ENCODE assay signal across 28 cellular contexts in genomic region chrX:46301903-46302302, GRCh38.
"Had no signal": no experiment of that assay in that cellular context is flagged by ENCODE, and none has a peak within 500 bp of the region (broad histone marks: within the 10 kb centered on the region; RNA-seq: fewer than 3 reads in every experiment).

No MANE protein-coding gene starts in this region.

- H3K4me3 Mint-ChIP-seq: immature natural killer cell; naive thymus-derived CD4-positive, alpha-beta T cell; nephron; neural progenitor cell; stimulated activated memory B cell treated with anti-CD40 and anti-IgM and Interleukin-4, amounts not matched to agents 10 μg/mL and 1 μg/mL and 100 μg/mL, for 72 hours had no signal

- H3K27me3 ChIP-seq: gastroesophageal sphincter, left lung, neural progenitor cell, right atrium auricular region, sigmoid colon, upper lobe of right lung, uterus had no signal

- H3K4me1 Mint-ChIP-seq: immature natural killer cell; naive thymus-derived CD4-positive, alpha-beta T cell; nephron; stimulated activated memory B cell treated with anti-CD40 and anti-IgM and Interleukin-4, amounts not matched to agents 10 μg/mL and 1 μg/mL and 100 μg/mL, for 72 hours had no signal

- H3K27ac Mint-ChIP-seq: immature natural killer cell; naive thymus-derived CD4-positive, alpha-beta T cell; nephron; stimulated activated memory B cell treated with anti-CD40 and anti-IgM and Interleukin-4, amounts not matched to agents 10 μg/mL and 1 μg/mL and 100 μg/mL, for 72 hours had no signal

- H3K9me3 ChIP-seq: gastroesophageal sphincter, prostate gland, right atrium auricular region, sigmoid colon, thoracic aorta, tibial nerve, upper lobe of right lung, uterus had no signal

- DNase-seq: cerebellar nuclear complex; dorsolateral prefrontal cortex; effector CD4-positive, alpha-beta T cell; foreskin fibroblast; hypothalamus; immature natural killer cell; left cardiac atrium; left lung; mesenchymal stem cell; midbrain; naive thymus-derived CD4-positive, alpha-beta T cell; sigmoid colon; spleen; stimulated activated CD4-positive, alpha-beta T cell treated with anti-CD3 and anti-CD28 coated beads, Interleukin-4, amount 100 ng/mL, for 4 hours; stimulated activated naive CD8-positive, alpha-beta T cell treated with anti-CD3 and anti-CD28 coated beads, Interleukin-15, Interleukin-2, amounts not matched to agents 100 U/mL and 50 U/mL, for 24 hours; substantia nigra; upper lobe of right lung; uterus had no signal

- H3K4me3 ChIP-seq: dorsolateral prefrontal cortex, gastroesophageal sphincter, left lung, neural progenitor cell, prostate gland, right atrium auricular region, sigmoid colon, spleen, thoracic aorta, tibial nerve, upper lobe of right lung, uterus had no signal

- H3K4me1 ChIP-seq: gastroesophageal sphincter, left lung, prostate gland, right atrium auricular region, sigmoid colon, spleen, tibial nerve, upper lobe of right lung, uterus had no signal

- H3K36me3 ChIP-seq: gastroesophageal sphincter, left lung, neural progenitor cell, prostate gland, right atrium auricular region, sigmoid colon, spleen, thoracic aorta, tibial nerve, upper lobe of right lung, uterus had no signal

- H3K9ac ChIP-seq: neural progenitor cell had no signal

- H3K27me3 Mint-ChIP-seq: naive thymus-derived CD4-positive, alpha-beta T cell; stimulated activated memory B cell treated with anti-CD40 and anti-IgM and Interleukin-4, amounts not matched to agents 10 μg/mL and 1 μg/mL and 100 μg/mL, for 72 hours had no signal

- ATAC-seq: esophagus mucosa; gastroesophageal sphincter; left cardiac atrium; left lung; naive thymus-derived CD4-positive, alpha-beta T cell; stimulated activated memory B cell treated with anti-CD40 and anti-IgM and Interleukin-4, amounts not matched to agents 10 μg/mL and 1 μg/mL and 100 μg/mL, for 72 hours; stimulated activated naive CD8-positive, alpha-beta T cell treated with anti-CD3 and anti-CD28 coated beads, Interleukin-15, Interleukin-2, amounts not matched to agents 100 U/mL and 50 U/mL, for 24 hours; upper lobe of right lung had no signal

- H3K27ac ChIP-seq: dorsolateral prefrontal cortex, epithelial cell of prostate, gastroesophageal sphincter, left lung, neural progenitor cell, prostate gland, right atrium auricular region, sigmoid colon, spleen, thoracic aorta, tibial nerve, upper lobe of right lung, uterus had no signal

- H3K36me3 Mint-ChIP-seq: naive thymus-derived CD4-positive, alpha-beta T cell; neural progenitor cell; stimulated activated memory B cell treated with anti-CD40 and anti-IgM and Interleukin-4, amounts not matched to agents 10 μg/mL and 1 μg/mL and 100 μg/mL, for 72 hours had no signal

- H3K4me2 ChIP-seq: neural progenitor cell had no signal
